In the genomic region with DNA sequence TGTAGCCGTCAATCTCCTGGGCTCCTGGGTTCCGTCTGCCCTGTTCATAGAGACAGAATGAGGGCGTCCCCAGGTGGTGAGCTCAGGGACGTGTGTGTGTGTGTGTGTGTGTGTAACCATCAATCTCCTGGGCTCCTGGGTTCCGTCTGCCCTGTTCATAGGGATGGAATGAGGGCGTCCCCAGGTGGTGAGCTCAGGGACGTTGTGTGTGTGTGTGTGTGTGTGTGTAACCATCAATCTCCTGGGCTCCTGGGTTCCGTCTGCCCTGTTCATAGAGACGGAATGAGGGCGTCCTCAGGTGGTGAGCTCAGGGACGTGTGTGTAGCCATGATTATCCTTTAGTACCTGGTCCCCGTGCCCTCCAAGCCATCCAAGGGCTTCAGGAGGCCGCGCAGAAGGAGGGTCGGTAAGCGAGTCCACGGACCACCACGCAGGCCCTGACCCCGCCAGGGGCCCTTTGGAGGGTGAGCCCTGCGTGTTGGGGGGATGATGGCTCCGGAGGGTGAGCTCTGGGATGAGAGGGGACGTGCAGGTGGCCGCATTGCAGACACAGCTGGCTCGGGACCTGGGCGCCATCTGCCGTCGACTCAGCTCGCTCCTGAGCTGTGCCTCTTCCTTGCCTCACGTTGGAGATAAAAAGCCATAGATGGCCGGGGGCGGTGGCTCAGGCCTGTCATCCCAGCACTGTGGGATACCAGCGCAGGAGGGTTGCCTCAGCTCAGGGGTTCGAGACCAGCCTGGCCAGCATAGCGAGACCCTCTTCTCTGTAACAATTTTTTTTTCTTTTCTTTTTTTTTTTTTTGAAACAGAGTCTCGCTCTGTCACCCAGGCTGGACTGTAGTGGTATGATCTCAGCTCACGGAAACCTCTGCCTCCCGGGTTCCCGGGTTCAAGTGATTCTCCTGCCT, we compare ENCODE assay signal across 9 cellular contexts. TPM values are rescaled to one million over a fixed set of nuclear protein-coding genes. Genes with fewer than 3 reads are reported as not detected.
DNase-seq lines count a peak whose midpoint lies in the region; ATAC-seq and TF ChIP-seq lines count a peak whose summit lies in the region.
"Had no signal": no experiment of that assay in that cellular context is flagged by ENCODE, and none has a peak within 500 bp of the region (broad histone marks: within the 10 kb centered on the region; RNA-seq: fewer than 3 reads in every experiment).

No MANE protein-coding gene starts in this region.

- no peaks in the 10 kb centered on the region for H3K36me3 ChIP-seq in BLaER1 treated with 17β-estradiol and CSF1 and Interleukin-3, amounts not matched to agents 10 nM and 100 nM
- H3K36me3 ChIP-seq: HAP-1 had no signal

- intact Hi-C loops in left colon (cut with DNase I, micrococcal nuclease), result no loop called here

- peak; percentile 48 for ATAC-seq in left colon

- H3K4me2 ChIP-seq in BLaER1 treated with 17β-estradiol and CSF1 and Interleukin-3, amounts not matched to agents 10 nM and 100 nM, result peak overlapping the region in 10 of 11 experiments; percentile 9 to 52 (median 36); a peak in 16 of 22 replicates

- DNase-seq in HuH-7 (ENCODE audit: low spot score) (peak; percentile 13), astrocyte of the cerebellum (ENCODE audit: low read depth) (peak; percentile 70), left colon (peak; percentile 75 to 89), HPDE6-E6E7 (ENCODE audit: extremely low spot score) (no peak), COR-L47 (lab: John Stamatoyannopoulos, UW) (no peak), nucleus accumbens (lab: John Stamatoyannopoulos, UW) (no peak), NCI-H1436 treated with DMSO at 0.1 percent for 48 hours (lab: John Stamatoyannopoulos, UW) (no peak)

- H3K4me3 ChIP-seq in BLaER1 treated with 17β-estradiol and CSF1 and Interleukin-3, amounts not matched to agents 10 nM and 100 nM, result no peak overlapping the region
- no peak overlapping the region for H3K4me3 ChIP-seq in astrocyte of the cerebellum (ENCODE audit: low read depth, low read length)
- H3K4me3 ChIP-seq: HAP-1 had no signal

- no peak overlapping the region for H3K9ac ChIP-seq in BLaER1 treated with 17β-estradiol and CSF1 and Interleukin-3, amounts not matched to agents 10 nM and 100 nM

- H3K27me3 ChIP-seq in BLaER1 treated with 17β-estradiol and CSF1 and Interleukin-3, amounts not matched to agents 10 nM and 100 nM, result no peaks in the 10 kb centered on the region

- peaks cover 0 to 14% (median 0%) of the 10 kb centered on the region in 11 experiments; a peak in 4 of 22 replicates for H4K20me1 ChIP-seq in BLaER1 treated with 17β-estradiol and CSF1 and Interleukin-3, amounts not matched to agents 10 nM and 100 nM

- H3K27ac ChIP-seq in BLaER1 treated with 17β-estradiol and CSF1 and Interleukin-3, amounts not matched to agents 10 nM and 100 nM, result no peak overlapping the region

- no peak for TF ChIP-seq CTCF in astrocyte of the cerebellum (IDR thresholded peaks at IDR 0.05; ENCODE audit: low read depth, low read length, missing control alignments)

- no peaks in the 10 kb centered on the region for H3K9me3 ChIP-seq in BLaER1 treated with 17β-estradiol and CSF1 and Interleukin-3, amounts not matched to agents 10 nM and 100 nM (replicated peaks in 1 of 11)
- H3K9me3 ChIP-seq: HAP-1 had no signal

- in situ Hi-C loops in astrocyte of the cerebellum (cut with HindIII; ENCODE audit: low sequenced_read_pairs), result no loop called here

- peaks cover 12 to 36% (median 23%) of the 10 kb centered on the region in 10 experiments; a peak in 19 of 20 replicates for H3K4me1 ChIP-seq in BLaER1 treated with 17β-estradiol and CSF1 and Interleukin-3, amounts not matched to agents 10 nM and 100 nM
- H3K4me1 ChIP-seq: HAP-1 had no signal

RNA-seq across cellular contexts. Expression of gene GTPBP6, which starts 5.4 kb away (rescaled TPM):
- total RNA-seq in left colon, result 10 to 100 TPM; 50.0 to 56.9 TPM

RNA-seq across cellular contexts. Expression of gene PLCXD1, which starts 42.8 kb away (rescaled TPM):
- 10 to 100 TPM; 12.6 to 19.1 TPM for total RNA-seq in left colon

Comparison
In these comparisons a context has a peak if more than half of its experiments do, and no peak if none do; other contexts are left out.
1. DNase-seq: peak in HuH-7 (single experiment), astrocyte of the cerebellum (single experiment) and left colon (2 of 2); none in HPDE6-E6E7 (single experiment), COR-L47 (single experiment), nucleus accumbens (0 of 56) and NCI-H1436 treated with DMSO at 0.1 percent for 48 hours (single experiment).